Comparison of ENCODE assay signal across 26 cellular contexts in genomic region chr13:104326523-104326922, GRCh38.
"Had no signal": no experiment of that assay in that cellular context is flagged by ENCODE, and none has a peak within 500 bp of the region (broad histone marks: within the 10 kb centered on the region; RNA-seq: fewer than 3 reads in every experiment).

No MANE protein-coding gene starts in this region.

- H3K27me3 ChIP-seq: colonic mucosa, neural progenitor cell, right atrium auricular region, sigmoid colon, testis, tibial artery had no signal

- H3K27me3 Mint-ChIP-seq: dendritic cell treated with granulocyte-macrophage colony-stimulating factor and Interleukin-4, amounts not matched to agents 40 ng/mL and 50 ng/mL, for 4 days; naive B cell; natural killer cell treated with Interleukin-12 subunit alpha and Interleukin-12 subunit beta and Interleukin-15 and Interleukin-18, amount 100 ng/mL, for 72 hours; progenitor cell of endocrine pancreas; stimulated activated memory B cell treated with anti-CD40 and anti-IgM and Interleukin-4, amounts not matched to agents 10 μg/mL and 1 μg/mL and 100 μg/mL, for 72 hours; type B pancreatic cell had no signal

- H3K36me3 Mint-ChIP-seq: immature natural killer cell; naive B cell; natural killer cell treated with Interleukin-12 subunit alpha and Interleukin-12 subunit beta and Interleukin-15 and Interleukin-18, amount 100 ng/mL, for 72 hours; neural progenitor cell; stimulated activated memory B cell treated with anti-CD40 and anti-IgM and Interleukin-4, amounts not matched to agents 10 μg/mL and 1 μg/mL and 100 μg/mL, for 72 hours; type B pancreatic cell had no signal

- H3K9ac ChIP-seq: neural progenitor cell, parathyroid adenoma had no signal

- ATAC-seq: left colon; lower lobe of right lung; natural killer cell treated with Interleukin-12 subunit alpha and Interleukin-12 subunit beta and Interleukin-15 and Interleukin-18, amount 100 ng/mL, for 72 hours; stimulated activated memory B cell treated with anti-CD40 and anti-IgM and Interleukin-4, amounts not matched to agents 10 μg/mL and 1 μg/mL and 100 μg/mL, for 72 hours; stimulated activated naive CD8-positive, alpha-beta T cell treated with anti-CD3 and anti-CD28 coated beads, Interleukin-15, Interleukin-2, amounts not matched to agents 100 U/mL and 50 U/mL, for 24 hours had no signal

- H3K27ac ChIP-seq: colonic mucosa, lower lobe of right lung, neural progenitor cell, parathyroid adenoma, right atrium auricular region, sigmoid colon, testis, tibial artery had no signal

- H3K4me3 Mint-ChIP-seq: dendritic cell treated with granulocyte-macrophage colony-stimulating factor and Interleukin-4, amounts not matched to agents 40 ng/mL and 50 ng/mL, for 4 days; endodermal cell; immature natural killer cell; natural killer cell treated with Interleukin-12 subunit alpha and Interleukin-12 subunit beta and Interleukin-15 and Interleukin-18, amount 100 ng/mL, for 72 hours; neural progenitor cell; stimulated activated memory B cell treated with anti-CD40 and anti-IgM and Interleukin-4, amounts not matched to agents 10 μg/mL and 1 μg/mL and 100 μg/mL, for 72 hours; type B pancreatic cell had no signal

- H3K4me3 ChIP-seq: colonic mucosa, lower lobe of right lung, neural progenitor cell, right atrium auricular region, sigmoid colon, testis, tibial artery had no signal

- H3K27ac Mint-ChIP-seq: dendritic cell treated with granulocyte-macrophage colony-stimulating factor and Interleukin-4, amounts not matched to agents 40 ng/mL and 50 ng/mL, for 4 days; endodermal cell; immature natural killer cell; naive B cell; natural killer cell treated with Interleukin-12 subunit alpha and Interleukin-12 subunit beta and Interleukin-15 and Interleukin-18, amount 100 ng/mL, for 72 hours; neural progenitor cell; progenitor cell of endocrine pancreas; stimulated activated memory B cell treated with anti-CD40 and anti-IgM and Interleukin-4, amounts not matched to agents 10 μg/mL and 1 μg/mL and 100 μg/mL, for 72 hours; type B pancreatic cell had no signal

- H3K4me2 ChIP-seq: neural progenitor cell had no signal

- H3K9me3 Mint-ChIP-seq: type B pancreatic cell had no signal

- H3K36me3 ChIP-seq: colonic mucosa, lower lobe of right lung, neural progenitor cell, right atrium auricular region, sigmoid colon, tibial artery had no signal

- H3K79me2 ChIP-seq: parathyroid adenoma had no signal

- H2AFZ ChIP-seq: neural progenitor cell, parathyroid adenoma had no signal

- H3K4me1 Mint-ChIP-seq: endodermal cell; immature natural killer cell; naive B cell; neural progenitor cell; stimulated activated memory B cell treated with anti-CD40 and anti-IgM and Interleukin-4, amounts not matched to agents 10 μg/mL and 1 μg/mL and 100 μg/mL, for 72 hours had no signal

- H3K4me1 ChIP-seq: colonic mucosa, lower lobe of right lung, neural progenitor cell, parathyroid adenoma, right atrium auricular region, testis, tibial artery had no signal

- DNase-seq: colonic mucosa; effector CD8-positive, alpha-beta T cell; endodermal cell; hypothalamus; immature natural killer cell; islet precursor cell; left colon; left ventricle myocardium superior; lower lobe of right lung; naive B cell; sigmoid colon; stimulated activated CD4-positive, alpha-beta T cell treated with anti-CD3 and anti-CD28 coated beads, Interleukin-2, amount 100 ng/mL, for 24 hours; stimulated activated CD4-positive, alpha-beta T cell treated with anti-CD3 and anti-CD28 coated beads, Interleukin-4, amount 100 ng/mL, for 4 hours; stimulated activated naive CD8-positive, alpha-beta T cell treated with anti-CD3 and anti-CD28 coated beads, Interleukin-15, Interleukin-2, amounts not matched to agents 100 U/mL and 50 U/mL, for 24 hours; substantia nigra; testis; tibial artery had no signal

- H3K9me3 ChIP-seq: colonic mucosa, lower lobe of right lung, sigmoid colon, testis had no signal

- FAIRE-seq: frontal cortex had no signal
